In genomic region chr1:10101929-10102328, GRCh38 we compare ENCODE assay signal across 29 cellular contexts.
DNase-seq lines count a peak whose midpoint lies in the region; ATAC-seq, FAIRE-seq and TF ChIP-seq lines count a peak whose summit lies in the region.
"Had no signal": no experiment of that assay in that cellular context is flagged by ENCODE, and none has a peak within 500 bp of the region (broad histone marks: within the 10 kb centered on the region; RNA-seq: fewer than 3 reads in every experiment).

No MANE protein-coding gene starts in this region.

- H3K4me3 Mint-ChIP-seq in H9 = no peak overlapping the region
- H3K4me3 Mint-ChIP-seq: activated B cell treated with CpG ODN at 0.5 μM for 24 hours; CD4-positive, alpha-beta T cell; effector memory CD8-positive, alpha-beta T cell; immature natural killer cell; natural killer cell treated with Interleukin-12 subunit alpha and Interleukin-12 subunit beta and Interleukin-15 and Interleukin-18, amount 100 ng/mL, for 72 hours had no signal

- no peak overlapping the region for H2BK5ac ChIP-seq in H9 (ENCODE audit: insufficient read length, low read length)

- H3K36me3 Mint-ChIP-seq in H9 (ENCODE audit: insufficient read depth in 1 of 3, low read depth in 3 of 3) = peaks cover 7 to 62% (median 47%) of the 10 kb centered on the region in 3 experiments; a peak in 6 of 7 replicates

- H3K4me1 Mint-ChIP-seq in H9 = peaks cover 0 to 2% of the 10 kb centered on the region in 2 experiments; a peak in 1 of 4 replicates
- H3K4me1 Mint-ChIP-seq: activated B cell treated with CpG ODN at 0.5 μM for 24 hours, immature natural killer cell had no signal

- no peak overlapping the region for H3K14ac ChIP-seq in H9 (ENCODE audit: insufficient read depth, low read length)

- no peak overlapping the region for H3K56ac ChIP-seq in H9 (ENCODE audit: insufficient read length, low read depth, low read length)

- no peak overlapping the region for H3K27ac Mint-ChIP-seq in H9
- H3K27ac Mint-ChIP-seq: activated B cell treated with CpG ODN at 0.5 μM for 24 hours; CD4-positive, alpha-beta T cell; effector memory CD8-positive, alpha-beta T cell; immature natural killer cell; natural killer cell treated with Interleukin-12 subunit alpha and Interleukin-12 subunit beta and Interleukin-15 and Interleukin-18, amount 100 ng/mL, for 72 hours had no signal

- H3K9ac ChIP-seq in H9 (ENCODE audit: extremely low read depth, insufficient read length, low read length) (no peak overlapping the region), adipocyte (ENCODE audit: low read length) (no peak overlapping the region)
- H3K9ac ChIP-seq: parathyroid adenoma had no signal

- H4K5ac ChIP-seq in H9 (ENCODE audit: insufficient read length, low read depth, low read length) = no peak overlapping the region

- no peaks in the 10 kb centered on the region for H3K79me2 ChIP-seq in H9 (ENCODE audit: insufficient read depth, low read length)

- H3K4ac ChIP-seq in H9 (ENCODE audit: low read depth, low read length) = no peak overlapping the region

- no peak overlapping the region for H2AK5ac ChIP-seq in H9 (ENCODE audit: insufficient read length, low read length)

- no peak overlapping the region for H2BK20ac ChIP-seq in H9 (ENCODE audit: low read depth, low read length, poor library complexity, severe bottlenecking)

- in situ Hi-C loops in GM13976 (cut with MboI; ENCODE audit: low sequenced_read_pairs, unreplicated experiment) = no loop called here

- peak; percentile 48 for ATAC-seq in left lobe of liver
- ATAC-seq: effector memory CD8-positive, alpha-beta T cell; heart right ventricle; left lung; natural killer cell treated with Interleukin-12 subunit alpha and Interleukin-12 subunit beta and Interleukin-15 and Interleukin-18, amount 100 ng/mL, for 72 hours had no signal

- H3K9me3 ChIP-seq in H9 (ENCODE audit: control insufficient read depth, low read depth, low read length) (no peaks in the 10 kb centered on the region), adipocyte (ENCODE audit: control insufficient read depth, low read length) (no peaks in the 10 kb centered on the region)
- H3K9me3 ChIP-seq: colonic mucosa, esophagus muscularis mucosa, heart right ventricle, left lung, MG63, vagina had no signal

- FAIRE-seq in urothelium cell line (lab: Jason Lieb, UNC) = no peak

- H2BK12ac ChIP-seq in H9 (ENCODE audit: insufficient read length, low read depth, low read length) = no peak overlapping the region

- H4K20me1 ChIP-seq in H9 (ENCODE audit: control insufficient read depth, insufficient read depth, insufficient read length) = no peaks in the 10 kb centered on the region

- H2AFZ ChIP-seq in H9 (ENCODE audit: low read length) = no peak overlapping the region
- H2AFZ ChIP-seq: parathyroid adenoma had no signal

- no peaks in the 10 kb centered on the region for H3K23me2 ChIP-seq in H9 (ENCODE audit: insufficient read length, low read depth, low read length, poor library complexity, severe bottlenecking)

- no peak overlapping the region for H3K23ac ChIP-seq in H9 (ENCODE audit: insufficient read length, low read depth, low read length)

- H3K27me3 ChIP-seq in H9 (ENCODE audit: insufficient read depth, low read length) (no peaks in the 10 kb centered on the region), adipocyte (replicated peaks; ENCODE audit: control insufficient read depth, insufficient read depth, low read length) (no peaks in the 10 kb centered on the region)
- H3K27me3 ChIP-seq: brain microvascular endothelial cell, colonic mucosa, esophagus muscularis mucosa, heart right ventricle, left lung, MG63, vagina had no signal

- no peaks in the 10 kb centered on the region for H3K27me3 Mint-ChIP-seq in H9 (ENCODE audit: low read depth)
- H3K27me3 Mint-ChIP-seq: activated B cell treated with CpG ODN at 0.5 μM for 24 hours; CD4-positive, alpha-beta T cell; effector memory CD8-positive, alpha-beta T cell; natural killer cell treated with Interleukin-12 subunit alpha and Interleukin-12 subunit beta and Interleukin-15 and Interleukin-18, amount 100 ng/mL, for 72 hours had no signal

- H3K4me3 ChIP-seq in AG09309 (ENCODE audit: control insufficient read depth, low read depth, low read length) = no peak overlapping the region
- no peak overlapping the region for H3K4me3 ChIP-seq in adipocyte (ENCODE audit: low read length)
- H3K4me3 ChIP-seq: colonic mucosa, esophagus muscularis mucosa, heart right ventricle, left lung, MG63, vagina had no signal

- H3K4me2 ChIP-seq in H9 (ENCODE audit: insufficient read depth, insufficient read length, low read length) = no peak overlapping the region

- H2BK120ac ChIP-seq in H9 (ENCODE audit: low read depth, low read length, poor library complexity, severe bottlenecking) = no peak overlapping the region

- H3K79me1 ChIP-seq in H9 (ENCODE audit: insufficient read depth, low read depth, low read length, poor library complexity, severe bottlenecking) = no peaks in the 10 kb centered on the region

- H4K8ac ChIP-seq in H9 (replicated peaks; ENCODE audit: insufficient read length, low read depth, low read length) = no peak overlapping the region

- no peak for DNase-seq in AG09309 (ENCODE audit: low read depth)
- no peak for DNase-seq in H9
- DNase-seq in adipocyte (ENCODE audit: low read depth) = peak; percentile 22
- DNase-seq in left lobe of liver (ENCODE audit: low spot score) = no peak
- DNase-seq in activated naive CD4-positive, alpha-beta T cell treated with Interleukin-2 at 50 U/mL for 16 hours = no peak
- DNase-seq in urothelium cell line (ENCODE audit: low spot score) = no peak
- no peak for DNase-seq in hepatic stellate cell (ENCODE audit: low spot score)
- no peak for DNase-seq in GM13976 (ENCODE audit: low spot score)
- DNase-seq: ACHN; activated B cell treated with CpG ODN at 0.5 μM for 24 hours; activated CD4-positive, alpha-beta T cell treated with anti-CD3 and anti-CD28 coated beads, Interleukin-2, amount 50 U/mL, for 48 hours; activated CD8-positive, alpha-beta memory T cell treated with anti-CD3 and anti-CD28 coated beads, Interleukin-2, amount 50 U/mL, for 48 hours; brain microvascular endothelial cell; CD4-positive, alpha-beta T cell; DMS 273 treated with DMSO at 0.1 percent for 48 hours; effector memory CD8-positive, alpha-beta T cell; heart right ventricle; immature natural killer cell; left lung; MG63; NCI-H1417 treated with DMSO at 0.1 percent for 48 hours; NCI-H526; substantia nigra; T1000 had no signal

- no peak overlapping the region for H3T11ph ChIP-seq in H9 (ENCODE audit: low read length)

- no peaks in the 10 kb centered on the region for H3K9me3 Mint-ChIP-seq in H9
- H3K9me3 Mint-ChIP-seq: activated B cell treated with CpG ODN at 0.5 μM for 24 hours; CD4-positive, alpha-beta T cell; effector memory CD8-positive, alpha-beta T cell; immature natural killer cell; natural killer cell treated with Interleukin-12 subunit alpha and Interleukin-12 subunit beta and Interleukin-15 and Interleukin-18, amount 100 ng/mL, for 72 hours had no signal

- no peak overlapping the region for H3K18ac ChIP-seq in H9 (ENCODE audit: insufficient read length, low read depth, low read length)

- no peak overlapping the region for H2BK15ac ChIP-seq in H9 (ENCODE audit: low read depth, low read length)

- no peaks in the 10 kb centered on the region for H3K4me1 ChIP-seq in H9 (ENCODE audit: insufficient read depth, low read length)
- no peaks in the 10 kb centered on the region for H3K4me1 ChIP-seq in adipocyte (ENCODE audit: control insufficient read depth, insufficient read depth, low read length)
- H3K4me1 ChIP-seq: colonic mucosa, parathyroid adenoma had no signal

- no peak overlapping the region for H4K91ac ChIP-seq in H9 (ENCODE audit: insufficient read length, low read depth, low read length)

- H3K27ac ChIP-seq in H9 (ENCODE audit: insufficient read length, low read depth, low read length) = no peak overlapping the region
- H3K27ac ChIP-seq: brain microvascular endothelial cell, colonic mucosa, esophagus muscularis mucosa, heart right ventricle, left lung, parathyroid adenoma, vagina had no signal

- peaks cover 64% of the 10 kb centered on the region for H3K36me3 ChIP-seq in adipocyte (ENCODE audit: control insufficient read depth, insufficient read depth, low read length, severe bottlenecking)
- H3K36me3 ChIP-seq: colonic mucosa had no signal

- peak; percentile 6 for TF ChIP-seq CTCF in AG09309 (IDR thresholded peaks at IDR 0.05; ENCODE audit: control insufficient read depth, insufficient read depth, low read depth, low read length, missing control alignments)
- TF ChIP-seq CTCF in H9 (conservative IDR thresholded peaks at IDR 0.05) = peak; percentile 35; the same call in 2 of the 3 replicates
- no peak for TF ChIP-seq CTCF in GM13976 (IDR thresholded peaks at IDR 0.05; ENCODE audit: borderline replicate concordance, control extremely low read depth, extremely low read depth, insufficient read depth, missing control alignments)
